ENCODE assay signal across 8 cellular contexts in genomic region chr14:70809238-70810214, GRCh38. TPM values are rescaled to one million over a fixed set of nuclear protein-coding genes. Genes with fewer than 3 reads are reported as not detected.
DNase-seq lines count a peak whose midpoint lies in the region; TF ChIP-seq lines count a peak whose summit lies in the region.

Gene MAP3K9, minus strand, starts transcription at chr14:70809513. Its CDS starts 342 bp downstream, at chr14:70809171.

- H3K4me1 ChIP-seq in cardiac muscle cell (ENCODE audit: low read depth) (peaks cover 16% of the 10 kb centered on the region), parathyroid adenoma (peaks cover 5% of the 10 kb centered on the region), transverse colon (peaks cover 0 to 20% (median 11%) of the 10 kb centered on the region in 4 donors)

- H3K4me2 ChIP-seq in parathyroid adenoma (ENCODE audit: low read length) = peak within 1 kb of the TSS; percentile 89

- no peak for TF ChIP-seq POLR2A in transverse colon (IDR thresholded peaks at IDR 0.05)

- no peaks in the 10 kb centered on the region for H3K79me2 ChIP-seq in parathyroid adenoma

- no peaks in the 10 kb centered on the region for H3K9me3 ChIP-seq in cardiac muscle cell (ENCODE audit: low read depth)
- H3K9me3 ChIP-seq in parathyroid adenoma (ENCODE audit: control insufficient read depth, low read length) = no peaks in the 10 kb centered on the region
- H3K9me3 ChIP-seq in transverse colon = no peaks in the 10 kb centered on the region

- peak within 1 kb of the TSS; percentile 87 for H2AFZ ChIP-seq in parathyroid adenoma

- WGBS in transverse colon (ENCODE audit: low coverage in 1 of 2), 2 donors = 0 to 2% methylated on average over 1 to 38 of the region's 88 CpGs

- no peaks in the 10 kb centered on the region for H3K36me3 ChIP-seq in GM06990 (ENCODE audit: control insufficient read depth, insufficient read depth, low read length)
- no peaks in the 10 kb centered on the region for H3K36me3 ChIP-seq in cardiac muscle cell
- no peaks in the 10 kb centered on the region for H3K36me3 ChIP-seq in parathyroid adenoma (ENCODE audit: control insufficient read depth, insufficient read depth, low read length)
- H3K36me3 ChIP-seq in transverse colon = no peaks in the 10 kb centered on the region

- H3K27ac ChIP-seq in cardiac muscle cell (peak within 1 kb of the TSS; percentile 65), parathyroid adenoma (peak within 1 kb of the TSS; percentile 67), transverse colon (peak within 1 kb of the TSS; percentile 84 to 90 (median 86))

- in situ Hi-C loops in SK-MEL-5 (cut with HindIII; ENCODE audit: low pct_unique_long_range_greater_than_20kb, low sequenced_read_pairs) = no loop called here
- in situ Hi-C loops in transverse colon (cut with MboI; ENCODE audit: low pct_ligation_motif_present in 1 of 4, low pct_unique_long_range_greater_than_20kb in 1 of 4, low sequenced_read_pairs in 3 of 4) = loop anchor here (10.0 to 25.0 kb wide), 3 partner anchors 165 to 197 kb away; partner anchors contain the start of gene MED6 (in 2 of the 4)

- H3K9ac ChIP-seq in parathyroid adenoma = peak within 1 kb of the TSS; percentile 34

- TF ChIP-seq CTCF in GM06990 (IDR thresholded peaks at IDR 0.05; ENCODE audit: insufficient read depth, low read length, poor library complexity, severe bottlenecking) (no peak), HFF-Myc (IDR thresholded peaks at IDR 0.05; ENCODE audit: low read depth, low read length, missing control alignments) (no peak), cardiac muscle cell (IDR thresholded peaks at IDR 0.05; ENCODE audit: low read depth, low read length) (no peak), parathyroid adenoma (IDR thresholded peaks at IDR 0.05) (no peak), transverse colon (IDR thresholded peaks at IDR 0.05) (no peak)

- peak; percentile 99 for DNase-seq in GM06990 (ENCODE audit: extremely low read depth, insufficient read length)
- DNase-seq in HFF-Myc (ENCODE audit: extremely low read depth, low read depth) = no peak
- peak; percentile 54 for DNase-seq in MV-4-11 (lab: John Stamatoyannopoulos, UW)
- DNase-seq in SK-MEL-5 (ENCODE audit: low read depth, low spot score) = peak; percentile 92
- DNase-seq in activated naive CD4-positive, alpha-beta T cell treated with anti-CD3 and anti-CD28 coated beads, Interleukin-2, amount 50 U/mL, for 16 hours = peak; percentile 89
- peak; percentile 81 to 99 for DNase-seq in cardiac muscle cell (ENCODE audit: low read depth in 1 of 2, low spot score in 1 of 2)
- DNase-seq in transverse colon = peak; percentile 97

- intact Hi-C loops in transverse colon (cut with DNase I; ENCODE audit: low total_unique reads) = no loop called here

- no peaks in the 10 kb centered on the region for H3K27me3 ChIP-seq in GM06990 (replicated peaks; ENCODE audit: control insufficient read depth, insufficient read depth, low read length)
- no peaks in the 10 kb centered on the region for H3K27me3 ChIP-seq in cardiac muscle cell
- H3K27me3 ChIP-seq in parathyroid adenoma (ENCODE audit: control insufficient read depth, insufficient read depth, low read length) = no peaks in the 10 kb centered on the region
- H3K27me3 ChIP-seq in transverse colon = peaks cover 25% of the 10 kb centered on the region

- TF ChIP-seq EP300 in transverse colon (IDR thresholded peaks at IDR 0.05; ENCODE audit: low read depth) = no peak

- peak within 1 kb of the TSS; percentile 86 for H3K4me3 ChIP-seq in GM06990 (replicated peaks; ENCODE audit: low read depth, low read length)
- H3K4me3 ChIP-seq in HFF-Myc (replicated peaks; ENCODE audit: low read depth, low read length) = peak within 1 kb of the TSS; percentile 46
- peak within 1 kb of the TSS; percentile 95 for H3K4me3 ChIP-seq in cardiac muscle cell
- peak within 1 kb of the TSS; percentile 63 for H3K4me3 ChIP-seq in parathyroid adenoma (ENCODE audit: low read depth, low read length)
- H3K4me3 ChIP-seq in transverse colon = peak within 1 kb of the TSS; percentile 52 to 86 (median 83)

RNA-seq across cellular contexts. Expression of gene MAP3K9, which starts in this region (rescaled TPM):
- 5.1 and 5.4 TPM in 2 replicates for total RNA-seq in SK-MEL-5 (2014; rRNA removed; shearing (Covaris generic))
- 3.6 and 6.1 TPM in 2 replicates for polyA plus RNA-seq in SK-MEL-5 (2015; cell fraction: cytosol; rRNA removed)
- polyA plus RNA-seq in SK-MEL-5 (2015; cell fraction: nucleus; rRNA removed) = 3.7 and 3.9 TPM in 2 replicates
- 7.4 and 10.9 TPM in 2 replicates for total RNA-seq in cardiac muscle cell
- polyA plus RNA-seq in cardiac muscle cell = 3.3 and 5.4 TPM in 2 replicates
- 10 to 100 TPM in 1 of 4 donors, 1 to 10 TPM in 3; 5.0 to 12.7 (median 8.3) TPM for total RNA-seq in transverse colon
